In genomic region chr22:32789797-32790620, GRCh38 we compare ENCODE assay signal across 1 cellular context.
A peak's percentile ranks its signal among the peaks of the same experiment; 100 is the strongest.
TF ChIP-seq lines count a peak whose summit lies in the region.

No MANE protein-coding gene starts in this region.

TF ChIP-seq in HepG2, 621 proteins besides CTCF, POLR2A, EP300 and RAD21 (continued from another document and continues in another):
- TF ChIP-seq PPARG (CRISPR knock-in tag; conservative IDR thresholded peaks at IDR 0.05) = peak; percentile 68
- no peak for TF ChIP-seq PHF20 (CRISPR knock-in tag; IDR thresholded peaks at IDR 0.05)
- 0 out of 2 replicates have a peak, but pooled peaks have one; percentile 34 for TF ChIP-seq SP5 (CRISPR knock-in tag; IDR thresholded peaks at IDR 0.05; ENCODE audit: borderline replicate concordance, low read depth)
- no peak for TF ChIP-seq ATF7 (IDR thresholded peaks at IDR 0.05)
- no peak for TF ChIP-seq ATF7 (CRISPR knock-in tag; IDR thresholded peaks at IDR 0.05)
- TF ChIP-seq ZNF607 (CRISPR knock-in tag; IDR thresholded peaks at IDR 0.05; ENCODE audit: borderline replicate concordance) = no peak
- TF ChIP-seq CSRNP1 (CRISPR knock-in tag; IDR thresholded peaks at IDR 0.05) = no peak
- no peak for TF ChIP-seq MIER2 (CRISPR knock-in tag; IDR thresholded peaks at IDR 0.05)
- TF ChIP-seq TIGD3 (CRISPR knock-in tag; IDR thresholded peaks at IDR 0.05; ENCODE audit: borderline replicate concordance) = no peak
- TF ChIP-seq RARA (CRISPR knock-in tag; IDR thresholded peaks at IDR 0.05) = peak; percentile 55
- TF ChIP-seq LBX2 (CRISPR knock-in tag; IDR thresholded peaks at IDR 0.05; ENCODE audit: borderline replicate concordance) = no peak
- TF ChIP-seq SIN3A (IDR thresholded peaks at IDR 0.05; ENCODE audit: borderline replicate concordance, low read depth, low read length) = no peak
- no peak for TF ChIP-seq ARNTL (CRISPR knock-in tag; IDR thresholded peaks at IDR 0.05)
- no peak for TF ChIP-seq ZNF335 (CRISPR knock-in tag; IDR thresholded peaks at IDR 0.05)
- TF ChIP-seq MXD1 (CRISPR knock-in tag; IDR thresholded peaks at IDR 0.05) = no peak
- no peak; the same call in 1 of the 2 replicates for TF ChIP-seq ZNF224 (CRISPR knock-in tag; IDR thresholded peaks at IDR 0.05)
- peak; percentile 25; the same call in 1 of the 2 replicates for TF ChIP-seq ELF3 (CRISPR knock-in tag; IDR thresholded peaks at IDR 0.05)
- 0 out of 2 replicates have a peak, but pooled peaks have one; percentile 9 for TF ChIP-seq ZNF644 (CRISPR knock-in tag; IDR thresholded peaks at IDR 0.05; ENCODE audit: low read depth)
- TF ChIP-seq ZNF781 (CRISPR knock-in tag; IDR thresholded peaks at IDR 0.05; ENCODE audit: borderline replicate concordance, not compliant biosample characterization) = no peak
- TF ChIP-seq ETV6 (CRISPR knock-in tag; conservative IDR thresholded peaks at IDR 0.05) = no peak
- no peak for TF ChIP-seq HOXD1 (CRISPR knock-in tag; IDR thresholded peaks at IDR 0.05)
- TF ChIP-seq ZNF230 (CRISPR knock-in tag; IDR thresholded peaks at IDR 0.05) = no peak
- TF ChIP-seq MTF2 (CRISPR knock-in tag; IDR thresholded peaks at IDR 0.05; ENCODE audit: borderline replicate concordance) = no peak
- no peak for TF ChIP-seq RBM39 (IDR thresholded peaks at IDR 0.05; ENCODE audit: low read depth, low read length, poor library complexity, severe bottlenecking)
- no peak for TF ChIP-seq XBP1 (CRISPR knock-in tag; IDR thresholded peaks at IDR 0.05)
- TF ChIP-seq ETS1 (CRISPR knock-in tag; IDR thresholded peaks at IDR 0.05) = no peak
- no peak for TF ChIP-seq ZNF251 (CRISPR knock-in tag; IDR thresholded peaks at IDR 0.05)
- TF ChIP-seq ZNF264 (CRISPR knock-in tag; IDR thresholded peaks at IDR 0.05) = no peak
- no peak for TF ChIP-seq MED13 (CRISPR knock-in tag; IDR thresholded peaks at IDR 0.05)
- no peak for TF ChIP-seq ZIK1 (CRISPR knock-in tag; IDR thresholded peaks at IDR 0.05; ENCODE audit: borderline replicate concordance, low read depth)
- no peak for TF ChIP-seq ZNF678 (CRISPR knock-in tag; IDR thresholded peaks at IDR 0.05)
- TF ChIP-seq ZNF414 (CRISPR knock-in tag; IDR thresholded peaks at IDR 0.05) = no peak
- no peak for TF ChIP-seq ZNF713 (CRISPR knock-in tag; IDR thresholded peaks at IDR 0.05)
- peak; percentile 21; the same call in 1 of the 2 replicates for TF ChIP-seq TRIM24 (CRISPR knock-in tag; IDR thresholded peaks at IDR 0.05)
- no peak for TF ChIP-seq TERF1 (CRISPR knock-in tag; IDR thresholded peaks at IDR 0.05)
- TF ChIP-seq SRSF4 (IDR thresholded peaks at IDR 0.05; ENCODE audit: low read depth, low read length, poor library complexity, severe bottlenecking) = no peak
- no peak for TF ChIP-seq ZNF138 (CRISPR knock-in tag; IDR thresholded peaks at IDR 0.05; ENCODE audit: low read depth)
- no peak for TF ChIP-seq HOXA5 (CRISPR knock-in tag; IDR thresholded peaks at IDR 0.05)
- TF ChIP-seq RORA (CRISPR knock-in tag; IDR thresholded peaks at IDR 0.05) = no peak
- no peak for TF ChIP-seq SNAPC2 (CRISPR knock-in tag; IDR thresholded peaks at IDR 0.05)
- TF ChIP-seq CEBPG (CRISPR knock-in tag; IDR thresholded peaks at IDR 0.05) = peak; percentile 50
- TF ChIP-seq USF2 (IDR thresholded peaks at IDR 0.05; ENCODE audit: low read depth, low read length) = no peak
- no peak for TF ChIP-seq USF2 (CRISPR knock-in tag; IDR thresholded peaks at IDR 0.05; ENCODE audit: borderline replicate concordance)
- peak in 1 of 2 experiments; percentile 36; a peak in 1 of 4 replicates for TF ChIP-seq NR2F1 (CRISPR knock-in tag; IDR thresholded peaks at IDR 0.05)
- TF ChIP-seq KDM5B (CRISPR knock-in tag; IDR thresholded peaks at IDR 0.05; ENCODE audit: borderline replicate concordance) = no peak
- TF ChIP-seq KLF16 (CRISPR knock-in tag; IDR thresholded peaks at IDR 0.05) = peak in 1 of 2 experiments; percentile 18; a peak in 1 of 4 replicates
- TF ChIP-seq ZNF720 (CRISPR knock-in tag; IDR thresholded peaks at IDR 0.05) = no peak
- no peak for TF ChIP-seq SMAD1 (CRISPR knock-in tag; IDR thresholded peaks at IDR 0.05; ENCODE audit: borderline replicate concordance, low read depth)
- TF ChIP-seq ZFP1 (CRISPR knock-in tag; IDR thresholded peaks at IDR 0.05) = peak; percentile 39; the same call in 1 of the 2 replicates
- TF ChIP-seq PHF21A (CRISPR knock-in tag; IDR thresholded peaks at IDR 0.05) = no peak
- no peak for TF ChIP-seq MATR3 (CRISPR knock-in tag; IDR thresholded peaks at IDR 0.05)
- TF ChIP-seq ATF3 (CRISPR knock-in tag; IDR thresholded peaks at IDR 0.05) = no peak
- TF ChIP-seq KLF11 (CRISPR knock-in tag; IDR thresholded peaks at IDR 0.05) = no peak
- TF ChIP-seq EHMT2 (IDR thresholded peaks at IDR 0.05; ENCODE audit: borderline replicate concordance, low read depth, low read length) = peak; percentile 50; the same call in 1 of the 2 replicates
- TF ChIP-seq NCOR1 (IDR thresholded peaks at IDR 0.05; ENCODE audit: borderline replicate concordance, low read length) = peak; percentile 69; the same call in 1 of the 2 replicates
- TF ChIP-seq AGO1 (IDR thresholded peaks at IDR 0.05; ENCODE audit: low read depth, low read length, poor library complexity, severe bottlenecking) = no peak
- no peak for TF ChIP-seq ZNF691 (CRISPR knock-in tag; IDR thresholded peaks at IDR 0.05; ENCODE audit: borderline replicate concordance, low read depth)
- TF ChIP-seq CCDC6 (CRISPR knock-in tag; IDR thresholded peaks at IDR 0.05) = no peak
- no peak for TF ChIP-seq KDM4B (CRISPR knock-in tag; IDR thresholded peaks at IDR 0.05)
- no peak for TF ChIP-seq NR2C2 (CRISPR knock-in tag; IDR thresholded peaks at IDR 0.05; ENCODE audit: borderline replicate concordance)
- no peak for TF ChIP-seq CBX2 (IDR thresholded peaks at IDR 0.05; ENCODE audit: low read depth, low read length)
- no peak for TF ChIP-seq CBX2 (CRISPR knock-in tag; IDR thresholded peaks at IDR 0.05; ENCODE audit: low read depth)
- no peak for TF ChIP-seq RNF2 (conservative IDR thresholded peaks at IDR 0.05; ENCODE audit: low read depth)
- TF ChIP-seq DR1 (CRISPR knock-in tag; IDR thresholded peaks at IDR 0.05) = no peak
- TF ChIP-seq PATZ1 (CRISPR knock-in tag; IDR thresholded peaks at IDR 0.05) = peak; percentile 37; the same call in 1 of the 2 replicates
- TF ChIP-seq LCORL (IDR thresholded peaks at IDR 0.05) = peak; percentile 79
- no peak for TF ChIP-seq LCORL (CRISPR knock-in tag; IDR thresholded peaks at IDR 0.05)
- TF ChIP-seq TCF7 (IDR thresholded peaks at IDR 0.05; ENCODE audit: low read depth) = peak; percentile 61
- TF ChIP-seq STAT5B (CRISPR knock-in tag; IDR thresholded peaks at IDR 0.05) = no peak
